Comparison of ENCODE assay signal across 1 cellular context in the genomic region with DNA sequence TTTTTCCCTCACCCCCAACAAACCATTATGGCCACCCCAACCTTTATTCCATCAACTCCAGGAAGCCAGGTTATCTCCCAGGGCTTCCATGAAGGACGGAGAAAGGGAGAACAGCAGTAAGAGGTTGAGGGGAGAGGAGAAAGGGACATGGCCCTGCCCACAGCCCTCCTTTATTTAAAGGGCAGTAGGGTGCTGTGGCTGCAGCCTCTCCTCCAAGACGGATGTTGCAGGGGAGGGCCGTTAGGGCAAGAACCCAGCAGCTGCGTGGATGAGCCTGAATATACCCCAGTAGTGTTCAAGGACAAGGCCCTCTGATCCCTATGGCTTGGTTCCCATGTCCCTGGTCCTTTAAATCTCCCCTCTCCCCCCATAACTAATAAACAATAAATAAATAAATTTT.
TF ChIP-seq lines count a peak whose summit lies in the region.

No MANE protein-coding gene starts in this region.

TF ChIP-seq in endothelial cell of umbilical vein, 7 proteins besides CTCF, POLR2A, EP300 and RAD21:
- no peak for TF ChIP-seq MYC (IDR thresholded peaks at IDR 0.05; ENCODE audit: low read depth, low read length)
- no peak for TF ChIP-seq POLR2AphosphoS5 (IDR thresholded peaks at IDR 0.05; ENCODE audit: insufficient read depth, low read depth, low read length)
- TF ChIP-seq JUN (IDR thresholded peaks at IDR 0.05; ENCODE audit: borderline replicate concordance, insufficient read depth, insufficient read length, low read depth) = no peak
- no peak for TF ChIP-seq MAX (IDR thresholded peaks at IDR 0.05; ENCODE audit: insufficient read depth, insufficient read length)
- TF ChIP-seq EZH2 (IDR thresholded peaks at IDR 0.05; ENCODE audit: borderline replicate concordance, low read depth, low read length, severe bottlenecking) = no peak
- no peak for TF ChIP-seq FOS (IDR thresholded peaks at IDR 0.05; ENCODE audit: borderline replicate concordance, insufficient read depth, low read length)
- TF ChIP-seq GATA2 (IDR thresholded peaks at IDR 0.05; ENCODE audit: insufficient read depth, insufficient read length, low read depth, low read length) = no peak
TF ChIP-seq in endothelial cell of umbilical vein: peak in this region for 0.
